In genomic region chr9:20481437-20481836, GRCh38 we compare ENCODE assay signal across 23 cellular contexts.
DNase-seq lines count a peak whose midpoint lies in the region; ATAC-seq, FAIRE-seq and TF ChIP-seq lines count a peak whose summit lies in the region.
"Had no signal": no experiment of that assay in that cellular context is flagged by ENCODE, and none has a peak within 500 bp of the region (broad histone marks: within the 10 kb centered on the region; RNA-seq: fewer than 3 reads in every experiment).

No MANE protein-coding gene starts in this region.

- no peak overlapping the region for H3K27ac ChIP-seq in HEK293 (ENCODE audit: extremely low read depth, low read depth, low read length)
- peak overlapping the region; percentile 18; the same call in 1 of the 2 replicates for H3K27ac ChIP-seq in GM12878 (ENCODE audit: control insufficient read depth, insufficient read depth)
- no peak overlapping the region for H3K27ac ChIP-seq in colonic mucosa
- H3K27ac ChIP-seq: BLaER1 had no signal

- TF ChIP-seq EP300 in GM12878 (IDR thresholded peaks at IDR 0.05; ENCODE audit: borderline replicate concordance in 1 of 2, control insufficient read depth in 1 of 2, low read depth in 2 of 2, low read length in 2 of 2) = no peak

- CTCF ChIA-PET in HEK293 (lab: Yijun Ruan, JAX) (interaction anchor here (0.6 to 0.7 kb wide), 2 partner anchors 9 to 58 kb away, joined by 3 to 4 read pairs; no protein-coding TSS in a partner anchor), GM12878 (lab: Yijun Ruan, JAX) (interaction anchor here (0.8 to 1.8 kb wide), 4 partner anchors 9 to 72 kb away, joined by 3 to 5 read pairs (median 4); no protein-coding TSS in a partner anchor)

- TF ChIP-seq CTCF in HEK293 (tag by site-specific recombination; IDR thresholded peaks at IDR 0.05) = no peak
- TF ChIP-seq CTCF in GM12878 (IDR thresholded peaks at IDR 0.05 in 2 of 3, conservative IDR thresholded peaks at IDR 0.05 in 1 of 3; ENCODE audit: control insufficient read depth in 2 of 3, extremely low read depth in 1 of 3, insufficient read depth in 1 of 3, low read depth in 3 of 3, low read length in 3 of 3) = no peak
- no peak for TF ChIP-seq CTCF in colonic mucosa (IDR thresholded peaks at IDR 0.05)

- POLR2A ChIA-PET in HEK293 (lab: Yijun Ruan, JAX) (no interaction called here), GM12878 (lab: Charles Lee) (no interaction called here)

- no peak overlapping the region for H3K4me2 ChIP-seq in GM12878 (ENCODE audit: control insufficient read depth, insufficient read depth)
- H3K4me2 ChIP-seq: BLaER1 had no signal

- peaks cover 27% of the 10 kb centered on the region for H3K4me1 ChIP-seq in HEK293 (ENCODE audit: control insufficient read depth, insufficient read depth, low read length)
- peaks cover 34% of the 10 kb centered on the region for H3K4me1 ChIP-seq in GM12878 (ENCODE audit: control insufficient read depth, insufficient read depth, low read length)
- no peaks in the 10 kb centered on the region for H3K4me1 ChIP-seq in colonic mucosa
- H3K4me1 ChIP-seq: BE2C, BLaER1 had no signal

- SMC1A ChIA-PET in GM12878 (lab: Charles Lee; ENCODE audit: uncharacterized antibody, unreplicated experiment) = interaction anchor here (0.6 to 2.5 kb wide), 6 partner anchors 9 to 131 kb away, joined by 3 to 8 read pairs (median 3); no protein-coding TSS in a partner anchor

- DNase-seq in GM12892 (ENCODE audit: insufficient read length) (no peak), GM12878 (ENCODE audit: low read depth, low spot score) (no peak), colonic mucosa (no peak), SHP77 (lab: John Stamatoyannopoulos, UW) (no peak)
- DNase-seq: 8988T; ACHN; BE2C; C1 segment of cervical spinal cord; CD4-positive, alpha-beta memory T cell; CD4-positive, CD25-positive, alpha-beta regulatory T cell; CD8-positive, alpha-beta memory T cell; COR-L47; DMS 273 treated with DMSO at 0.1 percent for 48 hours; DMS153; DMS53; DMS79; DND-41; GF-D8 had no signal

- H3K9me3 ChIP-seq in HEK293 (ENCODE audit: control insufficient read depth, insufficient read depth, low read depth, low read length) = no peaks in the 10 kb centered on the region
- H3K9me3 ChIP-seq in GM12878 (replicated peaks; ENCODE audit: control insufficient read depth, insufficient read depth, low read length) = peaks cover 4% of the 10 kb centered on the region; the same call in 2 of the 3 replicates
- no peaks in the 10 kb centered on the region for H3K9me3 ChIP-seq in colonic mucosa
- H3K9me3 ChIP-seq: BE2C, BLaER1 had no signal

- H3K36me3 ChIP-seq in HEK293 (ENCODE audit: control insufficient read depth in 2 of 2, insufficient read depth in 1 of 2, low read length in 2 of 2) (no peaks in the 10 kb centered on the region; a peak in 1 of 3 replicates), GM12878 (ENCODE audit: control insufficient read depth in 2 of 2, insufficient read depth in 2 of 2, low read length in 1 of 2) (no peaks in the 10 kb centered on the region), colonic mucosa (no peaks in the 10 kb centered on the region)
- H3K36me3 ChIP-seq: BE2C, BLaER1 had no signal

- TF ChIP-seq POLR2A in GM12892 (IDR thresholded peaks at IDR 0.05; ENCODE audit: low read depth, low read length) (no peak), GM12878 (IDR thresholded peaks at IDR 0.05; ENCODE audit: low read depth, low read length) (no peak)

- BruUV-seq in GM12878 (replicated peaks; lab: Mats Ljungman, UMichigan) = no TSS peak

- H2AFZ ChIP-seq in GM12878 (ENCODE audit: control insufficient read depth, low read depth, low read length) = no peak overlapping the region

- RAD21 ChIA-PET in GM12878 (lab: Charles Lee; ENCODE audit: unreplicated experiment) = interaction anchor here (1.1 kb wide), 1 partner anchor 17 kb away, joined by 4 read pairs; no protein-coding TSS in a partner anchor

- H3K27me3 ChIP-seq in GM12878 (replicated peaks in 1 of 2; ENCODE audit: control insufficient read depth in 2 of 2, insufficient read depth in 2 of 2, low read length in 1 of 2) = no peaks in the 10 kb centered on the region
- no peaks in the 10 kb centered on the region for H3K27me3 ChIP-seq in colonic mucosa
- H3K27me3 ChIP-seq: BE2C, BLaER1 had no signal

- intact Hi-C loops in GM12878 (cut with micrococcal nuclease; ENCODE audit: unreplicated experiment) = loop anchor here (5.0 kb wide), 1 partner anchor 141 kb away; the partner anchor contains the start of gene MLLT3
- intact Hi-C loops in colonic mucosa (cut with DNase I) = no loop called here

- no peak for ATAC-seq in GM12878
- no peak for ATAC-seq in GM18519 (IDR thresholded peaks at IDR 0.05; ENCODE audit: low FRiP score, unreplicated experiment)

- peak; percentile 30 for FAIRE-seq in GM12892 (lab: Jason Lieb, UNC)
- FAIRE-seq in GM12878 (lab: Jason Lieb, UNC) = no peak
- FAIRE-seq: A204.1, G401.6 had no signal

- in situ Hi-C loops in GM12878 (cut with MboI) = no loop called here

- no peaks in the 10 kb centered on the region for H4K20me1 ChIP-seq in GM12878 (ENCODE audit: control insufficient read depth, insufficient read depth)
- H4K20me1 ChIP-seq: BLaER1 had no signal

- no peak overlapping the region for H3K4me3 ChIP-seq in HEK293 (ENCODE audit: low read depth, low read length)
- no peak overlapping the region for H3K4me3 ChIP-seq in GM12878
- H3K4me3 ChIP-seq in colonic mucosa = no peak overlapping the region
- H3K4me3 ChIP-seq: BLaER1 had no signal

- TF ChIP-seq RAD21 in GM12878 (IDR thresholded peaks at IDR 0.05; ENCODE audit: insufficient read depth, low read depth, low read length) = no peak

- peaks cover 32% of the 10 kb centered on the region for H3K79me2 ChIP-seq in GM12878 (ENCODE audit: control insufficient read depth, insufficient read depth, low read length)

- no peak overlapping the region for H3K9ac ChIP-seq in GM12878 (ENCODE audit: control insufficient read depth, insufficient read depth, low read length)
- H3K9ac ChIP-seq in colonic mucosa (ENCODE audit: low read depth in 2 of 2, low read length in 2 of 2) = no peak overlapping the region
- H3K9ac ChIP-seq: BLaER1 had no signal

- 98% methylated on average over 5 of the region's 5 CpGs for WGBS in GM12878 (ENCODE audit: insufficient coverage, insufficient replicate concordance, low lambda C conversion rate, missing lambda C conversion rate)

TF ChIP-seq in HEK293, 187 proteins besides CTCF, POLR2A, EP300 and RAD21:
- peak; percentile 52 for TF ChIP-seq ZFHX2 (tag by site-specific recombination; conservative IDR thresholded peaks at IDR 0.05)
- no peak for TF ChIP-seq ZNF623 (tag by site-specific recombination; IDR thresholded peaks at IDR 0.05)
- no peak for TF ChIP-seq ZNF362 (tag by site-specific recombination; IDR thresholded peaks at IDR 0.05)
- TF ChIP-seq ZNF416 (tag by site-specific recombination; IDR thresholded peaks at IDR 0.05) = no peak

TF ChIP-seq in GM12878, 131 proteins besides CTCF, POLR2A, EP300 and RAD21 (continues in another document):
- TF ChIP-seq ZZZ3 (IDR thresholded peaks at IDR 0.05; ENCODE audit: control insufficient read depth, insufficient read length, low read depth) (no peak), HSF1 (IDR thresholded peaks at IDR 0.05; ENCODE audit: low read depth, low read length) (no peak), SREBF1 (IDR thresholded peaks at IDR 0.05; ENCODE audit: low read length) (no peak), NKRF (conservative IDR thresholded peaks at IDR 0.05) (no peak)
